ENCODE assay signal across 7 cellular contexts in genomic region chr1:35558374-35559316, GRCh38. TPM values are rescaled to one million over a fixed set of nuclear protein-coding genes. Genes with fewer than 3 reads are reported as not detected.
DNase-seq lines count a peak whose midpoint lies in the region; ATAC-seq and TF ChIP-seq lines count a peak whose summit lies in the region.

No MANE protein-coding gene starts in this region.

- H3K27me3 ChIP-seq in OCI-LY3 (ENCODE audit: low read depth, low read length) (no peaks in the 10 kb centered on the region), mucosa of rectum (ENCODE audit: control insufficient read depth in 2 of 2, insufficient read depth in 2 of 2, low read length in 2 of 2) (no peaks in the 10 kb centered on the region)

- H3K79me2 ChIP-seq in OCI-LY3 (ENCODE audit: low read length), result peaks cover 30% of the 10 kb centered on the region

- peak overlapping the region; percentile 87 for H3K4me3 ChIP-seq in GM12865 (ENCODE audit: low read depth, low read length)
- peak overlapping the region; percentile 97 for H3K4me3 ChIP-seq in OCI-LY3 (ENCODE audit: low read length)
- H3K4me3 ChIP-seq in mucosa of rectum (ENCODE audit: low read length in 2 of 2), result peak overlapping the region; percentile 91 to 92

- H3K27ac ChIP-seq in OCI-LY3 (ENCODE audit: low read length) (no peak overlapping the region), mucosa of rectum (ENCODE audit: low read depth in 2 of 2, low read length in 2 of 2) (peak overlapping the region; percentile 91 to 97)

- no peaks in the 10 kb centered on the region for H3K9me3 ChIP-seq in OCI-LY3 (ENCODE audit: insufficient read depth, low read length)
- no peaks in the 10 kb centered on the region for H3K9me3 ChIP-seq in mucosa of rectum (ENCODE audit: control insufficient read depth in 2 of 2, low read length in 2 of 2)

- DNase-seq in GM12865 (ENCODE audit: low read depth) (no peak), cerebellar cortex (ENCODE audit: low spot score) (peak; percentile 70), NCI-H128 (lab: John Stamatoyannopoulos, UW; ENCODE audit: unreplicated experiment) (no peak)

- H3K4me2 ChIP-seq in OCI-LY3 (ENCODE audit: low read length), result peak overlapping the region; percentile 90

- ATAC-seq in GM18498 (IDR thresholded peaks at IDR 0.05; ENCODE audit: unreplicated experiment) (no peak), esophagus mucosa (no peak)

- TF ChIP-seq CTCF in GM12865 (IDR thresholded peaks at IDR 0.05; ENCODE audit: insufficient read depth, low read depth, low read length, missing control alignments) (no peak), OCI-LY3 (IDR thresholded peaks at IDR 0.05; ENCODE audit: low read depth, low read length) (no peak)

- H3K9ac ChIP-seq in OCI-LY3 (ENCODE audit: low read length), result peak overlapping the region; percentile 75
- H3K9ac ChIP-seq in mucosa of rectum (ENCODE audit: low read depth in 1 of 2, low read length in 2 of 2), result peak overlapping the region; percentile 83 to 87

- H3K4me1 ChIP-seq in OCI-LY3 (ENCODE audit: low read length) (peaks cover 16% of the 10 kb centered on the region), mucosa of rectum (ENCODE audit: control insufficient read depth in 2 of 2, insufficient read depth in 2 of 2, low read length in 2 of 2) (peaks cover 19 to 22% of the 10 kb centered on the region in 2 donors)

- H2AFZ ChIP-seq in OCI-LY3 (ENCODE audit: low read depth, low read length), result no peak overlapping the region

- no peaks in the 10 kb centered on the region for H4K20me1 ChIP-seq in OCI-LY3 (ENCODE audit: insufficient read depth, low read length)

- H3K36me3 ChIP-seq in OCI-LY3 (replicated peaks; ENCODE audit: low read depth, low read length) (no peaks in the 10 kb centered on the region), mucosa of rectum (ENCODE audit: control insufficient read depth in 2 of 2, insufficient read depth in 2 of 2, low read length in 2 of 2) (peaks cover 3 to 4% of the 10 kb centered on the region in 2 donors)

RNA-seq across cellular contexts. Expression of gene NCDN, which starts 1.0 kb away (rescaled TPM):
- total RNA-seq in esophagus mucosa, result 10.6 TPM

RNA-seq across cellular contexts. Expression of gene KIAA0319L, which starts 1.4 kb away (rescaled TPM):
- total RNA-seq in esophagus mucosa, result 28.2 TPM

RNA-seq across cellular contexts. Expression of gene TFAP2E, which starts 14.5 kb away (rescaled TPM):
- total RNA-seq in esophagus mucosa, result 1.1 TPM
